ENCODE assay signal across 9 cellular contexts in the genomic region with DNA sequence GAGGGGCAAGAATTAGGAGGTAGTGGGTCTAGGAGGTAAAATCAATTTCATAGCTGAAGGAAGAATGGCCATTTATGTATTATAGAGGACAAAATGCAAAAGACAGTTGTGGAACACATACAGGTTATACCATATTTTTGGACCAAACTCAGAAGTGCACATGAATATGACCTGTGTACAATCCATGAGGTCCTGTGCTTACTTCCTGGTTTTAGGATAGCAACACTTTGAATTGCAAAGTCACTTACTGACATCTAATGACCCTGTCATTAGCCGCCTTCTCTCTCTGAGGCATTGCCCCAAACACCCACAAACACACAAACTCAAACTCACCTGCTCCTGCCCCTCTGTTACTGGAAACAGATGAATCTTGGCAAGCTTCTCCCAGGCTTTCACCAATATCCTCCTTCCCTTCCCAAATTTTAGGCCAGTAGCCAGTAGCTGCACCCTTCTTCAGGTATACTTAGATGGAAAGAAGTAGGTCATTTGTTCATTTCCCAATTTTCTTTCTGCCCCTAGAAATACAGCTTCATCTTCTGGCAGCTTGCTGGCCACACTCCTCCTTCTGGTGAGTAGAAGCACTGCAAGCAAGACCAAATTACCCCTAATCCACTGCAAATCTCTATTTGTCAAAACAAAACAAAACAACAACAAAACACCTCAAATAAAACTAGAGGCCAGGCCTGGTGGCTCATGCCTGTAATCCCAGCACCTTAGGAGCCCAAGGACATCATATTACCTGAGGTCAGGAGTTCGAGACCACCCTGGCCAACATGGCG. TPM values are rescaled to one million over a fixed set of nuclear protein-coding genes. Genes with fewer than 3 reads are reported as not detected.
DNase-seq lines count a peak whose midpoint lies in the region; ATAC-seq and TF ChIP-seq lines count a peak whose summit lies in the region.
"Had no signal": no experiment of that assay in that cellular context is flagged by ENCODE, and none has a peak within 500 bp of the region (broad histone marks: within the 10 kb centered on the region; RNA-seq: fewer than 3 reads in every experiment).

No MANE protein-coding gene starts in this region.

- H3K36me3 ChIP-seq in HAP-1 (replicated peaks) (no peaks in the 10 kb centered on the region), gastrocnemius medialis (no peaks in the 10 kb centered on the region)
- H3K36me3 ChIP-seq in CD8-positive, alpha-beta memory T cell (ENCODE audit: insufficient read depth, low read length) = no peaks in the 10 kb centered on the region

- H3K4me1 ChIP-seq in HAP-1 (no peaks in the 10 kb centered on the region), gastrocnemius medialis (no peaks in the 10 kb centered on the region)
- no peaks in the 10 kb centered on the region for H3K4me1 ChIP-seq in CD8-positive, alpha-beta memory T cell (ENCODE audit: insufficient read depth, low read length)

- H3K27me3 Mint-ChIP-seq in CD8-positive, alpha-beta memory T cell = peaks cover 11 to 29% of the 10 kb centered on the region in 2 donors
- H3K27me3 Mint-ChIP-seq: dendritic cell treated with granulocyte-macrophage colony-stimulating factor and Interleukin-4, amounts not matched to agents 40 ng/mL and 50 ng/mL, for 4 days had no signal

- no peak for ATAC-seq in gastrocnemius medialis

- no peaks in the 10 kb centered on the region for H3K4me1 Mint-ChIP-seq in CD8-positive, alpha-beta memory T cell

- CTCF ChIA-PET in CD8-positive, alpha-beta memory T cell (lab: Charles Lee) = interaction anchor here (0.8 to 3.7 kb wide), 5 partner anchors 10 to 72 kb away, joined by 3 to 26 read pairs (median 7); a partner anchor contains a TSS

- DNase-seq in activated naive CD4-positive, alpha-beta T cell treated with Interleukin-2 at 50 U/mL for 16 hours = peak; percentile 10
- no peak for DNase-seq in activated naive CD4-positive, alpha-beta T cell treated with anti-CD3 and anti-CD28 coated beads, Interleukin-2, amount 50 U/mL, for 16 hours
- DNase-seq in HAP-1 (ENCODE audit: low spot score in 2 of 2) (peak; percentile 44 to 48), RPMI8226 (peak; percentile 49), fibroblast of the conjunctiva (ENCODE audit: low read depth) (peak; percentile 17), gastrocnemius medialis (no peak)
- no peak for DNase-seq in CD8-positive, alpha-beta memory T cell
- DNase-seq in activated CD4-positive, CD25-positive, alpha-beta regulatory T cell (lab: John Stamatoyannopoulos, UW) = no peak

- peak; percentile 22 to 66 (median 54) for TF ChIP-seq CTCF in gastrocnemius medialis (IDR thresholded peaks at IDR 0.05 in 4 of 5, conservative IDR thresholded peaks at IDR 0.05 in 1 of 5)

- H3K9me3 ChIP-seq in HAP-1 (no peaks in the 10 kb centered on the region), gastrocnemius medialis (no peaks in the 10 kb centered on the region)
- H3K9me3 ChIP-seq in CD8-positive, alpha-beta memory T cell (ENCODE audit: low read length) = no peaks in the 10 kb centered on the region

- H3K4me3 ChIP-seq in HAP-1 (no peak overlapping the region), gastrocnemius medialis (no peak overlapping the region)
- no peak overlapping the region for H3K4me3 ChIP-seq in CD8-positive, alpha-beta memory T cell (ENCODE audit: low read length)

- TF ChIP-seq POLR2A in gastrocnemius medialis (IDR thresholded peaks at IDR 0.05) = no peak

- POLR2A ChIA-PET in CD8-positive, alpha-beta memory T cell (lab: Charles Lee) = interaction anchor here (1.1 kb wide), 1 partner anchor 13 kb away, joined by 4 read pairs; a partner anchor contains a TSS

- H3K9me3 Mint-ChIP-seq in CD8-positive, alpha-beta memory T cell = no peaks in the 10 kb centered on the region
- H3K9me3 Mint-ChIP-seq: dendritic cell treated with granulocyte-macrophage colony-stimulating factor and Interleukin-4, amounts not matched to agents 40 ng/mL and 50 ng/mL, for 4 days had no signal

- no peak overlapping the region for H3K27ac Mint-ChIP-seq in CD8-positive, alpha-beta memory T cell
- H3K27ac Mint-ChIP-seq: dendritic cell treated with granulocyte-macrophage colony-stimulating factor and Interleukin-4, amounts not matched to agents 40 ng/mL and 50 ng/mL, for 4 days had no signal

- in situ Hi-C loops in HAP-1 (cut with MboI; ENCODE audit: low sequenced_read_pairs) = no loop called here
- in situ Hi-C loops in gastrocnemius medialis (cut with MboI; ENCODE audit: low sequenced_read_pairs in 4 of 4) = loop anchor here in 1 of 4 donors (25.0 kb wide), 1 partner anchor 506 kb away; no protein-coding TSS in a partner anchor

- H3K36me3 Mint-ChIP-seq in CD8-positive, alpha-beta memory T cell = no peaks in the 10 kb centered on the region

- no peak overlapping the region for H3K4me3 Mint-ChIP-seq in CD8-positive, alpha-beta memory T cell
- H3K4me3 Mint-ChIP-seq: dendritic cell treated with granulocyte-macrophage colony-stimulating factor and Interleukin-4, amounts not matched to agents 40 ng/mL and 50 ng/mL, for 4 days had no signal

- H3K27me3 ChIP-seq in HAP-1 (ENCODE audit: low read depth) (no peaks in the 10 kb centered on the region), gastrocnemius medialis (no peaks in the 10 kb centered on the region)
- H3K27me3 ChIP-seq in CD8-positive, alpha-beta memory T cell (ENCODE audit: insufficient read depth, low read length, poor library complexity, severe bottlenecking) = no peaks in the 10 kb centered on the region

- intact Hi-C loops in gastrocnemius medialis (cut with DNase I; ENCODE audit: low total_unique reads) = loop anchor here (1.0 kb wide), 1 partner anchor 69 kb away; no protein-coding TSS in a partner anchor

- H3K27ac ChIP-seq in gastrocnemius medialis = no peak overlapping the region
- H3K27ac ChIP-seq in CD8-positive, alpha-beta memory T cell (ENCODE audit: low read depth, low read length) = no peak overlapping the region

RNA-seq across cellular contexts. Expression of a gene that starts 13.7 kb away (rescaled TPM):
- 100 to 1,000 TPM; 851 to 985 (median 913) TPM for total RNA-seq in gastrocnemius medialis
- total RNA-seq in CD8-positive, alpha-beta memory T cell = 1,000 to 10,000 TPM; 1,428 to 1,468 TPM
- 2,256 TPM for polyA plus RNA-seq in CD8-positive, alpha-beta memory T cell

RNA-seq across cellular contexts. Expression of a gene that starts 33.3 kb away (rescaled TPM):
- 10 to 100 TPM in 1 of 4 donors, 1 to 10 TPM in 3; 4.6 to 12.5 (median 8.2) TPM for total RNA-seq in gastrocnemius medialis
- total RNA-seq in CD8-positive, alpha-beta memory T cell = 10 to 100 TPM; 27.4 to 27.7 TPM
- polyA plus RNA-seq in CD8-positive, alpha-beta memory T cell = 0.10 TPM

Comparison
In these comparisons a context has a peak if more than half of its experiments do, and no peak if none do; other contexts are left out.
1. DNase-seq: peak in activated naive CD4-positive, alpha-beta T cell treated with Interleukin-2 at 50 U/mL for 16 hours (single experiment), HAP-1 (2 of 2), RPMI8226 (single experiment) and fibroblast of the conjunctiva (single experiment); none in activated naive CD4-positive, alpha-beta T cell treated with anti-CD3 and anti-CD28 coated beads, Interleukin-2, amount 50 U/mL, for 16 hours (single experiment), gastrocnemius medialis (0 of 2), CD8-positive, alpha-beta memory T cell (0 of 5) and activated CD4-positive, CD25-positive, alpha-beta regulatory T cell (0 of 4).